Comparison of ENCODE assay signal across 8 cellular contexts in genomic region chr9:127980706-127981558, GRCh38. TPM values are rescaled to one million over a fixed set of nuclear protein-coding genes. Genes with fewer than 3 reads are reported as not detected.
DNase-seq lines count a peak whose midpoint lies in the region; ATAC-seq and TF ChIP-seq lines count a peak whose summit lies in the region.

Gene EEIG1, minus strand, starts transcription at chr9:127980989. Its CDS starts 852 bp downstream, at chr9:127980137.

- H3K4me1 ChIP-seq in RWPE2 (ENCODE audit: insufficient read depth, poor library complexity, severe bottlenecking): peaks cover 5% of the 10 kb centered on the region

- peaks cover 25% of the 10 kb centered on the region for H3K4me1 Mint-ChIP-seq in activated T-helper 17 cell treated with anti-CD3 and anti-CD28 coated beads, Interleukin-2, amount 50 U/mL, for 72 hours
- peaks cover 5 to 22% of the 10 kb centered on the region in 2 donors for H3K4me1 Mint-ChIP-seq in natural killer cell
- peaks cover 46 to 79% of the 10 kb centered on the region in 2 donors for H3K4me1 Mint-ChIP-seq in stimulated activated naive B cell treated with anti-CD40 and anti-IgM and Interleukin-4, amounts not matched to agents 10 μg/mL and 1 μg/mL and 100 μg/mL, for 72 hours

- no peaks in the 10 kb centered on the region for H3K27me3 ChIP-seq in RWPE2 (ENCODE audit: insufficient read depth, poor library complexity, severe bottlenecking)

- no peaks in the 10 kb centered on the region for H3K36me3 ChIP-seq in RWPE2 (ENCODE audit: low read depth)

- peak within 1 kb of the TSS; percentile 96 for H3K4me3 Mint-ChIP-seq in activated T-helper 17 cell treated with anti-CD3 and anti-CD28 coated beads, Interleukin-2, amount 50 U/mL, for 72 hours
- peak within 1 kb of the TSS; percentile 87 for H3K4me3 Mint-ChIP-seq in natural killer cell
- peak within 1 kb of the TSS; percentile 94 to 95 for H3K4me3 Mint-ChIP-seq in stimulated activated naive B cell treated with anti-CD40 and anti-IgM and Interleukin-4, amounts not matched to agents 10 μg/mL and 1 μg/mL and 100 μg/mL, for 72 hours

- H3K27ac ChIP-seq in RWPE2 (ENCODE audit: poor library complexity, severe bottlenecking): peak within 1 kb of the TSS; percentile 42

- no peaks in the 10 kb centered on the region for H3K9me3 ChIP-seq in RWPE2 (ENCODE audit: severe bottlenecking)

- peak; percentile 93 for ATAC-seq in RWPE2 (ENCODE audit: low read depth)
- peak; percentile 91 for ATAC-seq in activated T-helper 17 cell treated with anti-CD3 and anti-CD28 coated beads, Interleukin-2, amount 50 U/mL, for 72 hours (replicated peaks)
- ATAC-seq in natural killer cell: peak; percentile 96 to 100 (median 97)
- peak; percentile 85 to 90 for ATAC-seq in stimulated activated naive B cell treated with anti-CD40 and anti-IgM and Interleukin-4, amounts not matched to agents 10 μg/mL and 1 μg/mL and 100 μg/mL, for 72 hours (replicated peaks)

- peak within 1 kb of the TSS; percentile 90 for H3K27ac Mint-ChIP-seq in activated T-helper 17 cell treated with anti-CD3 and anti-CD28 coated beads, Interleukin-2, amount 50 U/mL, for 72 hours
- peak within 1 kb of the TSS; percentile 59 to 91 for H3K27ac Mint-ChIP-seq in natural killer cell
- H3K27ac Mint-ChIP-seq in stimulated activated naive B cell treated with anti-CD40 and anti-IgM and Interleukin-4, amounts not matched to agents 10 μg/mL and 1 μg/mL and 100 μg/mL, for 72 hours: peak within 1 kb of the TSS; percentile 97

- peak within 1 kb of the TSS; percentile 93 for H3K4me3 ChIP-seq in RWPE2 (ENCODE audit: severe bottlenecking)
- peak within 1 kb of the TSS; percentile 71 for H3K4me3 ChIP-seq in fibroblast of mammary gland (ENCODE audit: control insufficient read depth, low read depth, low read length)

- intact Hi-C loops in natural killer cell (cut with micrococcal nuclease): loop anchor here (2.0 kb wide), 1 partner anchor 54 kb away; no protein-coding TSS in a partner anchor

- H3K9me3 Mint-ChIP-seq in activated T-helper 17 cell treated with anti-CD3 and anti-CD28 coated beads, Interleukin-2, amount 50 U/mL, for 72 hours: no peaks in the 10 kb centered on the region
- H3K9me3 Mint-ChIP-seq in natural killer cell: no peaks in the 10 kb centered on the region
- H3K9me3 Mint-ChIP-seq in stimulated activated naive B cell treated with anti-CD40 and anti-IgM and Interleukin-4, amounts not matched to agents 10 μg/mL and 1 μg/mL and 100 μg/mL, for 72 hours: no peaks in the 10 kb centered on the region

- H3K36me3 Mint-ChIP-seq in activated T-helper 17 cell treated with anti-CD3 and anti-CD28 coated beads, Interleukin-2, amount 50 U/mL, for 72 hours (ENCODE audit: low read depth): peaks cover 6% of the 10 kb centered on the region
- H3K36me3 Mint-ChIP-seq in natural killer cell: no peaks in the 10 kb centered on the region
- peaks cover 0 to 6% of the 10 kb centered on the region in 2 donors for H3K36me3 Mint-ChIP-seq in stimulated activated naive B cell treated with anti-CD40 and anti-IgM and Interleukin-4, amounts not matched to agents 10 μg/mL and 1 μg/mL and 100 μg/mL, for 72 hours

- H3K27me3 Mint-ChIP-seq in activated T-helper 17 cell treated with anti-CD3 and anti-CD28 coated beads, Interleukin-2, amount 50 U/mL, for 72 hours: no peaks in the 10 kb centered on the region
- H3K27me3 Mint-ChIP-seq in natural killer cell (ENCODE audit: low read depth in 2 of 2): no peaks in the 10 kb centered on the region
- no peaks in the 10 kb centered on the region for H3K27me3 Mint-ChIP-seq in stimulated activated naive B cell treated with anti-CD40 and anti-IgM and Interleukin-4, amounts not matched to agents 10 μg/mL and 1 μg/mL and 100 μg/mL, for 72 hours

- TF ChIP-seq CTCF in RWPE2 (IDR thresholded peaks at IDR 0.05; ENCODE audit: poor library complexity, severe bottlenecking): no peak
- TF ChIP-seq CTCF in fibroblast of mammary gland (conservative IDR thresholded peaks at IDR 0.05; ENCODE audit: control insufficient read depth, insufficient read depth, low read depth, low read length): no peak
- TF ChIP-seq CTCF in natural killer cell (IDR thresholded peaks at IDR 0.05): no peak

- DNase-seq in EH (ENCODE audit: low read depth): peak; percentile 92
- DNase-seq in GOT3 (lab: John Stamatoyannopoulos, UW): peak; percentile 63
- peak; percentile 92 for DNase-seq in LoVo (ENCODE audit: low spot score)
- peak; percentile 90 for DNase-seq in RWPE2 (ENCODE audit: low spot score)
- DNase-seq in fibroblast of mammary gland (ENCODE audit: low read depth): peak; percentile 76
- DNase-seq in natural killer cell: peak; percentile 97
- DNase-seq in stimulated activated naive B cell treated with anti-CD40 and anti-IgM and Interleukin-4, amounts not matched to agents 10 μg/mL and 1 μg/mL and 100 μg/mL, for 72 hours: peak; percentile 94

RNA-seq across cellular contexts. Expression of gene EEIG1, which starts in this region (rescaled TPM):
- 10 to 100 TPM; 29.6 to 37.8 TPM for total RNA-seq in activated T-helper 17 cell treated with anti-CD3 and anti-CD28 coated beads, Interleukin-2, amount 50 U/mL, for 72 hours
- 10 to 100 TPM; 10.3 to 36.0 (median 28.2) TPM for total RNA-seq in natural killer cell

Comparison
In these comparisons a context has a peak if more than half of its experiments do, and no peak if none do; other contexts are left out.
1. Peak in every context shown above with its lines: DNase-seq, ATAC-seq, H3K4me3 ChIP-seq and H3K27ac ChIP-seq.